ENCODE assay signal across 11 cellular contexts in the genomic region with DNA sequence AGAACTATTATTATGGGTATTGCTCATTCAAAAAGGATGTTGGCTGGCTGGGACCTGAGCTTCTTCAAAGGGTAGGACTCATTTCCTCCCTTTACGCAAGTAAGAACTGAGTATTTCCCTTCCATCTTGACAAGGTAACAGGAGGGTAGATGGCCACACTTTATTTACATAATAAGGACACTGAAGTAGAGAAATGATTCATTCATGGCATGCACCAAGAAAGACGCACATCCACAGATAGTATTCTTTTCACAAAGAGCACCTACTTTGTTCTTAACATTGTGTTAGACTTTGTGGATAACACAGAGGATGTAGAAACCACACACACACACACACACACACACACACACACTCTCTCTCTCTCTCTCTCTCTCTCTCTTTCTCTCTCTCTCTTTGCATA.
DNase-seq lines count a peak whose midpoint lies in the region; ATAC-seq lines count a peak whose summit lies in the region.
"Had no signal": no experiment of that assay in that cellular context is flagged by ENCODE, and none has a peak within 500 bp of the region (broad histone marks: within the 10 kb centered on the region; RNA-seq: fewer than 3 reads in every experiment).

No MANE protein-coding gene starts in this region.

- H3K9me3 Mint-ChIP-seq in CD8-positive, alpha-beta memory T cell: peaks cover 0 to 2% (median 0%) of the 10 kb centered on the region in 5 donors
- H3K9me3 Mint-ChIP-seq: dendritic cell treated with granulocyte-macrophage colony-stimulating factor and Interleukin-4, amounts not matched to agents 40 ng/mL and 50 ng/mL, for 4 days; type B pancreatic cell had no signal

- H3K36me3 Mint-ChIP-seq in CD8-positive, alpha-beta memory T cell: no peaks in the 10 kb centered on the region
- H3K36me3 Mint-ChIP-seq: type B pancreatic cell had no signal

- H3K4me3 ChIP-seq in CD8-positive, alpha-beta memory T cell (ENCODE audit: low read length): no peak overlapping the region

- no peaks in the 10 kb centered on the region for H3K9me3 ChIP-seq in CD8-positive, alpha-beta memory T cell (ENCODE audit: low read length)

- DNase-seq in GM19240 (ENCODE audit: insufficient read length, low spot score) (peak; percentile 16), HT1080 (ENCODE audit: low read depth) (peak; percentile 81), hepatic stellate cell (ENCODE audit: low spot score) (no peak), NCI-H510A treated with DMSO at 0.1 percent for 48 hours (lab: John Stamatoyannopoulos, UW) (no peak), A172 (ENCODE audit: low spot score) (no peak)
- no peak for DNase-seq in CD8-positive, alpha-beta memory T cell
- DNase-seq: NCI-H187 treated with DMSO at 0.1 percent for 48 hours had no signal

- ATAC-seq in GM18498 (IDR thresholded peaks at IDR 0.05; ENCODE audit: unreplicated experiment): peak; percentile 70
- ATAC-seq in HG02870 (IDR thresholded peaks at IDR 0.05; ENCODE audit: unreplicated experiment): peak; percentile 89

- H3K27ac Mint-ChIP-seq in CD8-positive, alpha-beta memory T cell: no peak overlapping the region
- H3K27ac Mint-ChIP-seq: dendritic cell treated with granulocyte-macrophage colony-stimulating factor and Interleukin-4, amounts not matched to agents 40 ng/mL and 50 ng/mL, for 4 days; type B pancreatic cell had no signal

- peaks cover 0 to 24% (median 0%) of the 10 kb centered on the region in 3 donors for H3K4me1 Mint-ChIP-seq in CD8-positive, alpha-beta memory T cell

- CTCF ChIA-PET in CD8-positive, alpha-beta memory T cell (lab: Charles Lee): no interaction called here

- H3K36me3 ChIP-seq in CD8-positive, alpha-beta memory T cell (ENCODE audit: insufficient read depth, low read length): no peaks in the 10 kb centered on the region

- POLR2A ChIA-PET in CD8-positive, alpha-beta memory T cell (lab: Charles Lee): no interaction called here

- H3K27ac ChIP-seq in CD8-positive, alpha-beta memory T cell (ENCODE audit: low read depth, low read length): no peak overlapping the region

- H3K27me3 Mint-ChIP-seq in CD8-positive, alpha-beta memory T cell: peaks cover under 1 to 7% of the 10 kb centered on the region in 2 donors
- H3K27me3 Mint-ChIP-seq: dendritic cell treated with granulocyte-macrophage colony-stimulating factor and Interleukin-4, amounts not matched to agents 40 ng/mL and 50 ng/mL, for 4 days; type B pancreatic cell had no signal

- H3K4me3 Mint-ChIP-seq in CD8-positive, alpha-beta memory T cell: peak overlapping the region in 1 of 7 donors; percentile 44
- H3K4me3 Mint-ChIP-seq: dendritic cell treated with granulocyte-macrophage colony-stimulating factor and Interleukin-4, amounts not matched to agents 40 ng/mL and 50 ng/mL, for 4 days; type B pancreatic cell had no signal

- H3K27me3 ChIP-seq in CD8-positive, alpha-beta memory T cell (ENCODE audit: insufficient read depth, low read length, poor library complexity, severe bottlenecking): no peaks in the 10 kb centered on the region

- H3K4me1 ChIP-seq in CD8-positive, alpha-beta memory T cell (ENCODE audit: insufficient read depth, low read length): no peaks in the 10 kb centered on the region

Comparison
In these comparisons a context has a peak if more than half of its experiments do, and no peak if none do; other contexts are left out.
1. DNase-seq: peak in GM19240 (single experiment) and HT1080 (single experiment); none in hepatic stellate cell (single experiment), NCI-H510A treated with DMSO at 0.1 percent for 48 hours (single experiment), CD8-positive, alpha-beta memory T cell (0 of 5) and A172 (single experiment).